ENCODE assay signal across 8 cellular contexts in the genomic region with DNA sequence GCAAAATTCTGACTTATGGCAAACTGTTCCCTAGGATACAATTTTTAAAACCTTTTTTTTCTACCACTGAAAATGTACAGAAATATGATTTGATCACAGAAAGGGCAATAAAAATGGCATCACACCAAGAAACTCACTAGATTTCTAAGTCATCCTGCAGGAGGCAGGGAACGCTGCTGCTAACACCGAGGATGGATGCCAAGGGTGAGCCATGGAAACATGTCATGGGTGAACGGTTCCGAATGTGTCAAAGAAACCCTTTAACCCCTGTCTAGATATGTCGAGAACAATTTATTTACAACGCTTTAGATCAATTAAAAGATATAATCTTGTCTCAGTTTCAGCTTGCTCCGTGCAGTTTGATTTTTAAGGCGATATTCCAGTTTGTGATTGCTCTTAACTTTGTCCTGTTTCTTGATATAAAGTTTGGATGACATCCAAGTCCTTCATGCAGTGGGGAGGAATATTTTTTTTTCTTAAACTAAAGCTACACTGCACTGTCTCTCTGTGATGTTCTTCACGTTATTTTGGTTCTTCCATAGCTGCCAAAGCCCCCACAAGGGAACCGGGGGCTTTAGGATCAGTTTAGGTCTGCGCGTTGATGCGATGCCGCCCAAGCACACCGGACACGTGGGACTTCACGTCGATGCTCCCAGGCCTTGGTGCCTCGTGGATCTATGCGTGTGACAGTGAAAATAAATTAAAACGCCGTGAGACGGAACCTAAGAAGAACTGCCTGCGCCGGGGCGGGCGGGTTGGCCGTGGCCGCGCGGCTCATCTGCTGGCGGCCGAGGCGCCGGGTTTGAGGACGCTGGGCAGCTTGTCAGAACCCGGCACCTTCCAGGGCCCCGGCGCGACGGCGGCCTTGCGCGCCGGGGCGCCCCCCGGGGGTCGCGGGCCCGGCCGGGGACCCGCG.
A peak's percentile ranks its signal among the peaks of the same experiment; 100 is the strongest.
DNase-seq lines count a peak whose midpoint lies in the region; ATAC-seq and TF ChIP-seq lines count a peak whose summit lies in the region.

No MANE protein-coding gene starts in this region.

- peaks cover 21% of the 10 kb centered on the region for H3K4me1 ChIP-seq in Karpas-422 (ENCODE audit: low read length)
- H3K4me1 ChIP-seq in fibroblast of lung (ENCODE audit: control insufficient read depth, extremely low read depth, insufficient read depth, low read length), result peaks cover 8% of the 10 kb centered on the region

- H3K9me3 Mint-ChIP-seq in activated B cell treated with CpG ODN at 0.5 μM for 24 hours, result no peaks in the 10 kb centered on the region
- no peaks in the 10 kb centered on the region for H3K9me3 Mint-ChIP-seq in nephron

- H3K4me1 Mint-ChIP-seq in activated B cell treated with CpG ODN at 0.5 μM for 24 hours (peaks cover 17% of the 10 kb centered on the region), nephron (peaks cover 41% of the 10 kb centered on the region)

- H3K4me3 ChIP-seq in Karpas-422 (ENCODE audit: low read length) (peak overlapping the region; percentile 68), fibroblast of lung (replicated peaks in 1 of 4; ENCODE audit: control extremely low read depth in 1 of 4, insufficient read depth in 1 of 4, low read depth in 3 of 4, low read length in 4 of 4) (peak overlapping the region; percentile 37 to 60 (median 48))

- H3K27ac ChIP-seq in C4-2B (peak overlapping the region; percentile 46), Karpas-422 (ENCODE audit: low read length) (no peak overlapping the region), fibroblast of lung (ENCODE audit: insufficient read depth, low read length) (peak overlapping the region; percentile 75)

- H3K9me3 ChIP-seq in Karpas-422 (ENCODE audit: low read length) (no peaks in the 10 kb centered on the region), fibroblast of lung (ENCODE audit: control insufficient read depth, insufficient read depth, low read depth, low read length) (no peaks in the 10 kb centered on the region)

- H3K4me3 Mint-ChIP-seq in activated B cell treated with CpG ODN at 0.5 μM for 24 hours, result peak overlapping the region; percentile 85
- H3K4me3 Mint-ChIP-seq in nephron, result peak overlapping the region; percentile 89 to 95 (median 90)

- POLR2A ChIA-PET in activated B cell treated with CpG ODN at 0.5 μM for 24 hours (lab: Charles Lee), result interaction anchor here (0.8 kb wide), 1 partner anchor 29 kb away, joined by 3 read pairs; no protein-coding TSS in a partner anchor

- DNase-seq in Karpas-422 (peak; percentile 48), activated B cell treated with CpG ODN at 0.5 μM for 24 hours (no peak), fibroblast of lung (ENCODE audit: low read depth in 2 of 2) (peak; percentile 57 to 72)
- DNase-seq in central memory CD4-positive, alpha-beta T cell, result no peak

- H3K9ac ChIP-seq in Karpas-422 (ENCODE audit: low read length) (peak overlapping the region; percentile 68), fibroblast of lung (ENCODE audit: insufficient read depth, low read length) (peak overlapping the region; percentile 79)

- H3K36me3 Mint-ChIP-seq in activated B cell treated with CpG ODN at 0.5 μM for 24 hours (ENCODE audit: low read depth), result no peaks in the 10 kb centered on the region
- H3K36me3 Mint-ChIP-seq in nephron (ENCODE audit: low read depth), result no peaks in the 10 kb centered on the region

- TF ChIP-seq CTCF in C4-2B (conservative IDR thresholded peaks at IDR 0.05) (peak; percentile 24), activated B cell treated with CpG ODN at 0.5 μM for 24 hours (IDR thresholded peaks at IDR 0.05) (no peak), fibroblast of lung (conservative IDR thresholded peaks at IDR 0.05 in 1 of 2, IDR thresholded peaks at IDR 0.05 in 1 of 2; ENCODE audit: low read depth in 1 of 2, low read length in 2 of 2) (peak; percentile 26 to 45), nephron (IDR thresholded peaks at IDR 0.05; ENCODE audit: unreplicated experiment in 3 of 3) (no peak)

- peak overlapping the region; percentile 79; the same call in 1 of the 2 replicates for H2AFZ ChIP-seq in Karpas-422 (ENCODE audit: low read length)
- H2AFZ ChIP-seq in fibroblast of lung (ENCODE audit: low read length), result peak overlapping the region; percentile 81

- peaks cover 2% of the 10 kb centered on the region for H3K27me3 Mint-ChIP-seq in activated B cell treated with CpG ODN at 0.5 μM for 24 hours
- H3K27me3 Mint-ChIP-seq in nephron (ENCODE audit: low read depth), result no peaks in the 10 kb centered on the region

- H3K79me2 ChIP-seq in Karpas-422 (ENCODE audit: low read length), result no peaks in the 10 kb centered on the region
- no peaks in the 10 kb centered on the region for H3K79me2 ChIP-seq in fibroblast of lung (ENCODE audit: control insufficient read depth, insufficient read depth, low read length)

- H3K9me2 ChIP-seq in Karpas-422 (replicated peaks; ENCODE audit: insufficient read depth, low read length), result no peaks in the 10 kb centered on the region

- ATAC-seq in GM19395 (IDR thresholded peaks at IDR 0.05; ENCODE audit: unreplicated experiment), result peak; percentile 6
- ATAC-seq in activated B cell treated with CpG ODN at 0.5 μM for 24 hours (ENCODE audit: low read depth), result no peak
- no peak for ATAC-seq in GM18502 (IDR thresholded peaks at IDR 0.05; ENCODE audit: poor library complexity, unreplicated experiment)

- H3K4me2 ChIP-seq in Karpas-422 (ENCODE audit: low read depth, low read length, poor library complexity, severe bottlenecking), result peak overlapping the region; percentile 75
- H3K4me2 ChIP-seq in fibroblast of lung (ENCODE audit: extremely low read depth, insufficient read depth, low read length), result peak overlapping the region; percentile 61

- intact Hi-C loops in activated B cell treated with CpG ODN at 0.5 μM for 24 hours (cut with micrococcal nuclease), result no loop called here

- no peaks in the 10 kb centered on the region for H4K20me1 ChIP-seq in Karpas-422 (ENCODE audit: insufficient read depth, low read depth, low read length)
- no peaks in the 10 kb centered on the region for H4K20me1 ChIP-seq in fibroblast of lung (ENCODE audit: control insufficient read depth, extremely low read depth, insufficient read depth, low read length)

- CTCF ChIA-PET in activated B cell treated with CpG ODN at 0.5 μM for 24 hours (lab: Charles Lee), result interaction anchor here (1.8 to 2.3 kb wide), 2 partner anchors 14 to 21 kb away, joined by 7 to 19 read pairs; no protein-coding TSS in a partner anchor

- no peaks in the 10 kb centered on the region for H3K36me3 ChIP-seq in Karpas-422 (ENCODE audit: insufficient read depth, low read length)
- H3K36me3 ChIP-seq in fibroblast of lung (ENCODE audit: control insufficient read depth, insufficient read depth, low read length), result no peaks in the 10 kb centered on the region

- H3K27me3 ChIP-seq in Karpas-422 (ENCODE audit: low read length), result no peaks in the 10 kb centered on the region
- no peaks in the 10 kb centered on the region for H3K27me3 ChIP-seq in fibroblast of lung (ENCODE audit: control insufficient read depth, insufficient read depth, low read length)

- H3K27ac Mint-ChIP-seq in activated B cell treated with CpG ODN at 0.5 μM for 24 hours (peak overlapping the region; percentile 76), nephron (peak overlapping the region; percentile 92 to 97 (median 94))

Comparison
In these comparisons a context has a peak if more than half of its experiments do, and no peak if none do; other contexts are left out.
1. CTCF ChIP-seq: peak in C4-2B (single experiment) and fibroblast of lung (2 of 2); none in activated B cell treated with CpG ODN at 0.5 μM for 24 hours (single experiment) and nephron (0 of 3).
2. DNase-seq: peak in Karpas-422 (single experiment) and fibroblast of lung (2 of 2); none in activated B cell treated with CpG ODN at 0.5 μM for 24 hours (single experiment) and central memory CD4-positive, alpha-beta T cell (single experiment).